In genomic region chr6:170072246-170072645, GRCh38 we compare ENCODE assay signal across 16 cellular contexts.
DNase-seq lines count a peak whose midpoint lies in the region; ATAC-seq and TF ChIP-seq lines count a peak whose summit lies in the region.
"Had no signal": no experiment of that assay in that cellular context is flagged by ENCODE, and none has a peak within 500 bp of the region (broad histone marks: within the 10 kb centered on the region; RNA-seq: fewer than 3 reads in every experiment).

No MANE protein-coding gene starts in this region.

- H3K9me3 Mint-ChIP-seq in endodermal cell, result peaks cover 26% of the 10 kb centered on the region

- no peak overlapping the region for H3K27ac Mint-ChIP-seq in endodermal cell
- H3K27ac Mint-ChIP-seq: B cell; CD8-positive, alpha-beta T cell; H9 had no signal

- WGBS in endodermal cell (ENCODE audit: insufficient coverage in 1 of 2, insufficient read length in 1 of 2), 2 experiments, result 91 to 94% methylated on average over 11 of the region's 11 CpGs

- no peaks in the 10 kb centered on the region for H3K36me3 ChIP-seq in endodermal cell (ENCODE audit: control insufficient read depth, insufficient read depth, low read length)
- H3K36me3 ChIP-seq: BLaER1 treated with 17β-estradiol and CSF1 and Interleukin-3, amounts not matched to agents 10 nM and 100 nM had no signal

- TF ChIP-seq CTCF in endodermal cell (conservative IDR thresholded peaks at IDR 0.05), result no peak

- no peak overlapping the region for H3K9ac ChIP-seq in endodermal cell (ENCODE audit: extremely low read depth, low read length, poor library complexity, severe bottlenecking)
- H3K9ac ChIP-seq: BLaER1 treated with 17β-estradiol and CSF1 and Interleukin-3, amounts not matched to agents 10 nM and 100 nM had no signal

- intact Hi-C loops in sciatic nerve (cut with DNase I), result no loop called here

- peaks cover 4% of the 10 kb centered on the region for H3K36me3 Mint-ChIP-seq in endodermal cell (ENCODE audit: low read depth)
- H3K36me3 Mint-ChIP-seq: CD8-positive, alpha-beta T cell had no signal

- DNase-seq in activated naive CD4-positive, alpha-beta T cell treated with anti-CD3 and anti-CD28 coated beads, Interleukin-2, amount 50 U/mL, for 16 hours, result peak; percentile 1
- no peak for DNase-seq in activated naive CD4-positive, alpha-beta T cell treated with Interleukin-2 at 50 U/mL for 16 hours
- DNase-seq in COLO829 (ENCODE audit: low spot score), result peak; percentile 1
- DNase-seq in endodermal cell, result peak; percentile 1
- DNase-seq in sciatic nerve (ENCODE audit: low spot score), result peak; percentile 2
- no peak for DNase-seq in COR-L47 (lab: John Stamatoyannopoulos, UW)
- DNase-seq in NCI-H774 (lab: John Stamatoyannopoulos, UW), result no peak
- DNase-seq: 8988T; Caco-2; CD8-positive, alpha-beta T cell; H9; IMR-90 had no signal

- ATAC-seq in sciatic nerve (no peak), HG03159 (IDR thresholded peaks at IDR 0.05; ENCODE audit: unreplicated experiment) (no peak)
- ATAC-seq: CD8-positive, alpha-beta T cell had no signal

- H3K9me3 ChIP-seq in endodermal cell (ENCODE audit: control insufficient read depth, low read length), result no peaks in the 10 kb centered on the region

- H3K27me3 Mint-ChIP-seq in endodermal cell (ENCODE audit: insufficient read depth), result peaks cover 2% of the 10 kb centered on the region

- H3K27ac ChIP-seq in endodermal cell (ENCODE audit: low read depth, low read length), result no peak overlapping the region
- H3K27ac ChIP-seq: BLaER1 treated with 17β-estradiol and CSF1 and Interleukin-3, amounts not matched to agents 10 nM and 100 nM; HL-60 had no signal

- no peak overlapping the region for H3K4me3 Mint-ChIP-seq in endodermal cell
- H3K4me3 Mint-ChIP-seq: B cell; CD8-positive, alpha-beta T cell; H9 had no signal

- H3K4me3 ChIP-seq in endodermal cell (ENCODE audit: low read length), result no peak overlapping the region
- H3K4me3 ChIP-seq: BLaER1 treated with 17β-estradiol and CSF1 and Interleukin-3, amounts not matched to agents 10 nM and 100 nM had no signal

- H3K27me3 ChIP-seq in endodermal cell (ENCODE audit: control insufficient read depth, insufficient read depth, low read length, poor library complexity, severe bottlenecking), result no peaks in the 10 kb centered on the region
- H3K27me3 ChIP-seq: BLaER1 treated with 17β-estradiol and CSF1 and Interleukin-3, amounts not matched to agents 10 nM and 100 nM had no signal

- H3K4me1 ChIP-seq in endodermal cell (ENCODE audit: control insufficient read depth, insufficient read depth, low read length), result no peaks in the 10 kb centered on the region
- H3K4me1 ChIP-seq: Caco-2 had no signal

- no peaks in the 10 kb centered on the region for H3K4me1 Mint-ChIP-seq in endodermal cell
- H3K4me1 Mint-ChIP-seq: B cell had no signal

Comparison
In these comparisons a context has a peak if more than half of its experiments do, and no peak if none do; other contexts are left out.
1. DNase-seq: peak in activated naive CD4-positive, alpha-beta T cell treated with anti-CD3 and anti-CD28 coated beads, Interleukin-2, amount 50 U/mL, for 16 hours (single experiment), COLO829 (single experiment), endodermal cell (single experiment) and sciatic nerve (single experiment); none in activated naive CD4-positive, alpha-beta T cell treated with Interleukin-2 at 50 U/mL for 16 hours (single experiment), COR-L47 (single experiment) and NCI-H774 (single experiment).